ENCODE assay signal across 10 cellular contexts in genomic region chr4:38605794-38606586, GRCh38. TPM values are rescaled to one million over a fixed set of nuclear protein-coding genes. Genes with fewer than 3 reads are reported as not detected.
DNase-seq lines count a peak whose midpoint lies in the region; ATAC-seq and TF ChIP-seq lines count a peak whose summit lies in the region.
"Had no signal": no experiment of that assay in that cellular context is flagged by ENCODE, and none has a peak within 500 bp of the region (broad histone marks: within the 10 kb centered on the region; RNA-seq: fewer than 3 reads in every experiment).

No MANE protein-coding gene starts in this region.

- no peaks in the 10 kb centered on the region for H3K27me3 Mint-ChIP-seq in activated naive CD8-positive, alpha-beta T cell treated with anti-CD3 and anti-CD28 coated beads, Interleukin-2, amount 10 ng/mL, durations not matched to agents 7 days and 5 days
- no peaks in the 10 kb centered on the region for H3K27me3 Mint-ChIP-seq in activated naive CD8-positive, alpha-beta T cell treated with anti-CD3 and anti-CD28 coated beads for 36 hours
- no peaks in the 10 kb centered on the region; the same call in 1 of the 2 replicates for H3K27me3 Mint-ChIP-seq in WTC11 (ENCODE audit: low read depth)

- H3K79me2 ChIP-seq in mesendoderm (ENCODE audit: control insufficient read depth, insufficient read depth, low read length), result no peaks in the 10 kb centered on the region

- no peak overlapping the region for H3K56ac ChIP-seq in mesendoderm (ENCODE audit: low read length)

- H3K36me3 Mint-ChIP-seq in activated naive CD8-positive, alpha-beta T cell treated with anti-CD3 and anti-CD28 coated beads, Interleukin-2, amount 10 ng/mL, durations not matched to agents 7 days and 5 days, result peaks cover 3% of the 10 kb centered on the region
- H3K36me3 Mint-ChIP-seq in activated naive CD8-positive, alpha-beta T cell treated with anti-CD3 and anti-CD28 coated beads for 36 hours, result peaks cover 2% of the 10 kb centered on the region
- no peaks in the 10 kb centered on the region for H3K36me3 Mint-ChIP-seq in WTC11

- TF ChIP-seq POLR2A in upper lobe of left lung (IDR thresholded peaks at IDR 0.05), result no peak

- H3K4me3 Mint-ChIP-seq in activated naive CD8-positive, alpha-beta T cell treated with anti-CD3 and anti-CD28 coated beads, Interleukin-2, amount 10 ng/mL, durations not matched to agents 7 days and 5 days, result no peak overlapping the region
- H3K4me3 Mint-ChIP-seq in activated naive CD8-positive, alpha-beta T cell treated with anti-CD3 and anti-CD28 coated beads for 36 hours, result no peak overlapping the region
- H3K4me3 Mint-ChIP-seq in WTC11, result no peak overlapping the region

- no CpG with 5 or more reads among the region's 11 CpGs for WGBS in mesendoderm (ENCODE audit: extremely low coverage, insufficient coverage, low lambda C conversion rate)
- 75 to 79% methylated on average over 5 to 11 of the region's 11 CpGs for WGBS in upper lobe of left lung, 2 donors

- no peak overlapping the region for H3K23ac ChIP-seq in mesendoderm (ENCODE audit: low read length)

- H3K36me3 ChIP-seq in mesendoderm (ENCODE audit: control insufficient read depth, insufficient read depth, low read length) (no peaks in the 10 kb centered on the region), upper lobe of left lung (no peaks in the 10 kb centered on the region)

- H3K27me3 ChIP-seq in mesendoderm (ENCODE audit: insufficient read depth, low read length, poor library complexity) (no peaks in the 10 kb centered on the region), upper lobe of left lung (no peaks in the 10 kb centered on the region)

- no peak overlapping the region for H3K4me2 ChIP-seq in mesendoderm (ENCODE audit: low read length)

- H4K8ac ChIP-seq in mesendoderm (ENCODE audit: low read depth, low read length), result no peak overlapping the region

- H2BK5ac ChIP-seq in mesendoderm (ENCODE audit: low read length), result no peak overlapping the region

- no peaks in the 10 kb centered on the region for H3K9me3 ChIP-seq in upper lobe of left lung

- no peak overlapping the region for H3K18ac ChIP-seq in mesendoderm (ENCODE audit: low read length)

- TF ChIP-seq EP300 in upper lobe of left lung (IDR thresholded peaks at IDR 0.05), result no peak

- no peaks in the 10 kb centered on the region for H3K79me1 ChIP-seq in mesendoderm (ENCODE audit: low read length)

- H3K4me1 Mint-ChIP-seq in activated naive CD8-positive, alpha-beta T cell treated with anti-CD3 and anti-CD28 coated beads, Interleukin-2, amount 10 ng/mL, durations not matched to agents 7 days and 5 days, result peaks cover 22% of the 10 kb centered on the region
- H3K4me1 Mint-ChIP-seq in activated naive CD8-positive, alpha-beta T cell treated with anti-CD3 and anti-CD28 coated beads for 36 hours, result peaks cover 24% of the 10 kb centered on the region
- peaks cover 45% of the 10 kb centered on the region for H3K4me1 Mint-ChIP-seq in WTC11

- POLR2A ChIA-PET in activated naive CD8-positive, alpha-beta T cell treated with anti-CD3 and anti-CD28 coated beads, Interleukin-2, amount 10 ng/mL, durations not matched to agents 7 days and 5 days (lab: Charles Lee), result interaction anchor here (0.6 kb wide), 1 partner anchor 17 kb away, joined by 4 read pairs; no protein-coding TSS in a partner anchor
- POLR2A ChIA-PET in WTC11 (lab: Charles Lee), result no interaction called here

- H3K9ac ChIP-seq in mesendoderm (ENCODE audit: low read length), result no peak overlapping the region

- no peak overlapping the region for H3K4ac ChIP-seq in mesendoderm (ENCODE audit: low read depth, low read length)

- TF ChIP-seq CTCF in WTC11 (IDR thresholded peaks at IDR 0.05) (no peak), upper lobe of left lung (IDR thresholded peaks at IDR 0.05) (no peak)

- H3K4me3 ChIP-seq in mesendoderm (ENCODE audit: low read length), result no peak overlapping the region
- no peak overlapping the region for H3K4me3 ChIP-seq in upper lobe of left lung

- no peaks in the 10 kb centered on the region for H3K9me3 Mint-ChIP-seq in activated naive CD8-positive, alpha-beta T cell treated with anti-CD3 and anti-CD28 coated beads, Interleukin-2, amount 10 ng/mL, durations not matched to agents 7 days and 5 days
- H3K9me3 Mint-ChIP-seq in activated naive CD8-positive, alpha-beta T cell treated with anti-CD3 and anti-CD28 coated beads for 36 hours, result no peaks in the 10 kb centered on the region
- peaks cover 11% of the 10 kb centered on the region for H3K9me3 Mint-ChIP-seq in WTC11

- H3K27ac Mint-ChIP-seq in activated naive CD8-positive, alpha-beta T cell treated with anti-CD3 and anti-CD28 coated beads, Interleukin-2, amount 10 ng/mL, durations not matched to agents 7 days and 5 days, result peak overlapping the region; percentile 17
- no peak overlapping the region for H3K27ac Mint-ChIP-seq in activated naive CD8-positive, alpha-beta T cell treated with anti-CD3 and anti-CD28 coated beads for 36 hours
- H3K27ac Mint-ChIP-seq in WTC11, result peak overlapping the region; percentile 51

- DNase-seq in activated naive CD8-positive, alpha-beta T cell treated with anti-CD3 and anti-CD28 coated beads, Interleukin-2, amount 10 ng/mL, durations not matched to agents 7 days and 5 days, result no peak
- no peak for DNase-seq in activated naive CD8-positive, alpha-beta T cell treated with anti-CD3 and anti-CD28 coated beads for 36 hours
- no peak for DNase-seq in WTC11 (ENCODE audit: low spot score)
- DNase-seq in mesendoderm, result peak; percentile 7
- DNase-seq in upper lobe of left lung, result peak in 1 of 2 donors; percentile 60
- no peak for DNase-seq in cortex of kidney (lab: John Stamatoyannopoulos, UW)
- no peak for DNase-seq in retina
- DNase-seq: ACHN had no signal

- CTCF ChIA-PET in WTC11 (lab: Charles Lee), result no interaction called here

- no peak overlapping the region for H2AK5ac ChIP-seq in mesendoderm (ENCODE audit: low read length)

- H4K5ac ChIP-seq in mesendoderm (ENCODE audit: low read length), result no peak overlapping the region

- no peak for ATAC-seq in activated naive CD8-positive, alpha-beta T cell treated with anti-CD3 and anti-CD28 coated beads, Interleukin-2, amount 10 ng/mL, durations not matched to agents 7 days and 5 days (ENCODE audit: low read depth)
- peak; percentile 59 for ATAC-seq in WTC11
- peak in 1 of 2 donors; percentile 19 for ATAC-seq in upper lobe of left lung (ENCODE audit: low FRiP score in 2 of 2)
- ATAC-seq in HG03439 (IDR thresholded peaks at IDR 0.05; ENCODE audit: unreplicated experiment), result no peak
- ATAC-seq: esophagus mucosa had no signal

- no peak overlapping the region for H2BK15ac ChIP-seq in mesendoderm (replicated peaks; ENCODE audit: low read depth)

- no peak overlapping the region for H3K27ac ChIP-seq in mesendoderm (ENCODE audit: low read depth, low read length)
- peak overlapping the region; percentile 7 to 63 (median 42) for H3K27ac ChIP-seq in upper lobe of left lung

- H3K4me1 ChIP-seq in mesendoderm (ENCODE audit: control insufficient read depth, low read depth, low read length) (no peaks in the 10 kb centered on the region), upper lobe of left lung (peaks cover 15 to 45% (median 30%) of the 10 kb centered on the region in 4 donors)

- H2BK120ac ChIP-seq in mesendoderm (ENCODE audit: low read depth, low read length), result no peak overlapping the region

TF ChIP-seq in WTC11, 78 proteins besides CTCF, POLR2A, EP300 and RAD21 (continues in another document):
- TF ChIP-seq ZSCAN18 (CRISPR knock-in tag; IDR thresholded peaks at IDR 0.05) (no peak), CDX4 (CRISPR knock-in tag; IDR thresholded peaks at IDR 0.05; ENCODE audit: borderline replicate concordance) (no peak), E2F1 (CRISPR knock-in tag; IDR thresholded peaks at IDR 0.05) (no peak), RORB (CRISPR knock-in tag; IDR thresholded peaks at IDR 0.05) (no peak), RELA (CRISPR knock-in tag; IDR thresholded peaks at IDR 0.05; ENCODE audit: borderline replicate concordance) (no peak), ZNF671 (CRISPR knock-in tag; IDR thresholded peaks at IDR 0.05) (no peak), CREB1 (CRISPR knock-in tag; IDR thresholded peaks at IDR 0.05) (no peak), HMGA2 (CRISPR knock-in tag; IDR thresholded peaks at IDR 0.05) (no peak), IRF2 (CRISPR knock-in tag; IDR thresholded peaks at IDR 0.05; ENCODE audit: borderline replicate concordance, low read depth) (no peak)

RNA-seq across cellular contexts. Expression of gene KLF3, which starts 58.0 kb away (rescaled TPM):
- total RNA-seq in activated naive CD8-positive, alpha-beta T cell treated with anti-CD3 and anti-CD28 coated beads, Interleukin-2, amount 10 ng/mL, durations not matched to agents 7 days and 5 days, result 10 to 100 TPM; 37.8 to 44.1 TPM
- total RNA-seq in activated naive CD8-positive, alpha-beta T cell treated with anti-CD3 and anti-CD28 coated beads for 36 hours, result 10 to 100 TPM; 10.0 to 10.4 TPM
- total RNA-seq in WTC11 (2021) (15.5 to 16.8 TPM (median 16.4 TPM) in 3 replicates), upper lobe of left lung (10 to 100 TPM; 32.5 to 73.9 (median 48.3) TPM)
- polyA plus RNA-seq in mesendoderm (2013, experiment 1 of 2), result 11.1 TPM
- 11.5 TPM for polyA plus RNA-seq in mesendoderm (2013, experiment 2 of 2)
